18 cellular contexts compared by ENCODE assay signal in the genomic region with DNA sequence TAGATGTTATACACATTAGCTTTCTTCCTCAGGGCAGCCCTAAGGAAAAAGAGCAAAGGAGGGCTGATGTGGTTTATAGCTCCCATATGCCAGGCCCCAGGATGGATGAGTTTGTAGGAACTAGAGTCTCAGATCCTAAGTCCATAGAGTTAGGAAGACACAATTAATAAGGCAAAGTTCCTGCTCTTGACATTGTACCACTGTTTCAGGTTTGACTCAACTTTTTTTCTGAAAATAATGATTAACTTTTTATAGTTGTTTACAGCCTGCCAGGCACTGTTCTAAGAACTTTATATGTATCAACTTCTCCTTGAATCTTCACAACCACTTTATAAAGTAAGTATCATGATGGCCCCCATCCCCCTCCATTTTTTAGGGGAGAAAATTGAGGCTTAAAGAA.
"Had no signal": no experiment of that assay in that cellular context is flagged by ENCODE, and none has a peak within 500 bp of the region (broad histone marks: within the 10 kb centered on the region; RNA-seq: fewer than 3 reads in every experiment).

No MANE protein-coding gene starts in this region.

- DNase-seq: activated CD4-positive, alpha-beta T cell treated with anti-CD3 and anti-CD28 coated beads for 1 hour; activated T-cell treated with anti-CD3 and anti-CD28 coated beads, Interleukin-2, amount 50 U/mL, for 1 hour; aorta; erythroblast; foreskin fibroblast; immature natural killer cell; left ventricle myocardium inferior; midbrain; nephron progenitor cell; pancreas; right lobe of liver; stimulated activated CD4-positive, alpha-beta T cell treated with anti-CD3 and anti-CD28 coated beads, Interleukin-15, amount 100 ng/mL, for 24 hours; stimulated activated CD8-positive, alpha-beta memory T cell treated with anti-CD3 and anti-CD28 coated beads, Interleukin-4, amount 100 ng/mL, for 48 hours; stimulated activated naive B cell treated with anti-CD40 and anti-IgM and Interleukin-4, amounts not matched to agents 10 μg/mL and 1 μg/mL and 100 μg/mL, for 72 hours; transverse colon; WERI-Rb-1 had no signal

- H3K4me3 ChIP-seq: left ventricle myocardium inferior, pancreas, right lobe of liver, skin epidermis, transverse colon had no signal

- H3K4me1 ChIP-seq: left ventricle myocardium inferior had no signal

- ATAC-seq: activated naive CD4-positive, alpha-beta T cell treated with anti-CD3 and anti-CD28 coated beads, Interleukin-2, amount 50 U/mL, for 72 hours; pancreas; right lobe of liver; stimulated activated naive B cell treated with anti-CD40 and anti-IgM and Interleukin-4, amounts not matched to agents 10 μg/mL and 1 μg/mL and 100 μg/mL, for 72 hours had no signal

- H3K36me3 ChIP-seq: left ventricle myocardium inferior, pancreas, right lobe of liver, transverse colon, WERI-Rb-1 had no signal

- H3K9me3 ChIP-seq: left ventricle myocardium inferior, pancreas, right lobe of liver, transverse colon had no signal
